In genomic region chr10:108365541-108365940, GRCh38 we compare ENCODE assay signal across 40 cellular contexts.
"Had no signal": no experiment of that assay in that cellular context is flagged by ENCODE, and none has a peak within 500 bp of the region (broad histone marks: within the 10 kb centered on the region; RNA-seq: fewer than 3 reads in every experiment).

No MANE protein-coding gene starts in this region.

- FAIRE-seq: astrocyte, bronchial epithelial cell had no signal

- H3K36me3 ChIP-seq: adrenal gland, ascending aorta, brain microvascular endothelial cell, breast epithelium, cardiac muscle cell had no signal

- H3K9me3 ChIP-seq: adrenal gland, ascending aorta, body of pancreas, breast epithelium had no signal

- ATAC-seq: activated naive CD4-positive, alpha-beta T cell treated with anti-CD3 and anti-CD28 coated beads, Interleukin-2, amount 50 U/mL, for 72 hours; activated naive CD8-positive, alpha-beta T cell treated with anti-CD3 and anti-CD28 coated beads, Interleukin-2, amount 50 U/mL, for 24 hours; activated T-cell treated with anti-CD3 and anti-CD28 coated beads, Interleukin-2, amount 50 U/mL, for 4 hours; activated T-cell treated with anti-CD3 and anti-CD28 coated beads, Interleukin-2, amount 50 U/mL, for 72 hours; activated T-helper 17 cell treated with anti-CD3 and anti-CD28 coated beads, Interleukin-2, amount 50 U/mL, for 72 hours; body of pancreas had no signal

- H3K36me3 Mint-ChIP-seq: activated naive CD4-positive, alpha-beta T cell treated with anti-CD3 and anti-CD28 coated beads, Interleukin-2, amount 10 ng/mL, durations not matched to agents 7 days and 5 days; activated naive CD4-positive, alpha-beta T cell treated with anti-CD3 and anti-CD28 coated beads, Interleukin-2, amount 50 U/mL, for 24 hours; activated naive CD4-positive, alpha-beta T cell treated with anti-CD3 and anti-CD28 coated beads, Interleukin-2, amount 50 U/mL, for 72 hours; activated naive CD8-positive, alpha-beta T cell; activated naive CD8-positive, alpha-beta T cell treated with anti-CD3 and anti-CD28 coated beads for 36 hours; activated naive CD8-positive, alpha-beta T cell treated with anti-CD3 and anti-CD28 coated beads, Interleukin-2, amount 10 ng/mL, durations not matched to agents 7 days and 5 days; brain had no signal

- H3K9me3 Mint-ChIP-seq: activated naive CD4-positive, alpha-beta T cell treated with anti-CD3 and anti-CD28 coated beads, Interleukin-2, amount 50 U/mL, for 24 hours; activated naive CD8-positive, alpha-beta T cell treated with anti-CD3 and anti-CD28 coated beads for 36 hours; activated naive CD8-positive, alpha-beta T cell treated with anti-CD3 and anti-CD28 coated beads, Interleukin-2, amount 10 ng/mL, durations not matched to agents 7 days and 5 days; activated T-helper 1 cell treated with anti-CD3 and anti-CD28 coated beads, Interleukin-12 subunit alpha, Interleukin-12 subunit beta, Interleukin-2, Interleukin-4 antibody, amounts not matched to agents 30 ng/mL and 10 ng/mL and 1 ng/mL, durations not matched to agents 14 hours and 24 hours and 36 hours had no signal

- DNase-seq: activated effector memory CD4-positive, alpha-beta T cell treated with anti-CD3 and anti-CD28 coated beads, Interleukin-2, amount 50 U/mL, for 16 hours; activated effector memory CD4-positive, alpha-beta T cell treated with Interleukin-2 at 50 U/mL for 16 hours; activated gamma-delta T cell; activated gamma-delta T cell treated with Interleukin-2 at 50 U/mL for 16 hours; activated naive CD4-positive, alpha-beta T cell; activated naive CD4-positive, alpha-beta T cell treated with anti-CD3 and anti-CD28 coated beads for 36 hours; activated naive CD4-positive, alpha-beta T cell treated with anti-CD3 and anti-CD28 coated beads, Interleukin-2, amount 10 ng/mL, durations not matched to agents 7 days and 5 days; activated naive CD4-positive, alpha-beta T cell treated with anti-CD3 and anti-CD28 coated beads, Interleukin-2, amount 50 U/mL, for 16 hours; activated naive CD4-positive, alpha-beta T cell treated with Interleukin-2 at 50 U/mL for 16 hours; activated naive CD8-positive, alpha-beta T cell treated with anti-CD3 and anti-CD28 coated beads for 36 hours; activated naive CD8-positive, alpha-beta T cell treated with anti-CD3 and anti-CD28 coated beads, Interleukin-2, amount 10 ng/mL, durations not matched to agents 7 days and 5 days; activated naive CD8-positive, alpha-beta T cell treated with anti-CD3 and anti-CD28 coated beads, Interleukin-2, amount 50 U/mL, for 24 hours; activated T-cell treated with anti-CD3 and anti-CD28 coated beads, Interleukin-2, amount 50 U/mL, for 1 hour; activated T-cell treated with anti-CD3 and anti-CD28 coated beads, Interleukin-2, amount 50 U/mL, for 24 hours; activated T-cell treated with anti-CD3 and anti-CD28 coated beads, Interleukin-2, amount 50 U/mL, for 4 hours; activated T-cell treated with anti-CD3 and anti-CD28 coated beads, Interleukin-2, amount 50 U/mL, for 48 hours; activated T-cell treated with anti-CD3 and anti-CD28 coated beads, Interleukin-2, amount 50 U/mL, for 72 hours; adrenal gland; amniotic stem cell; amygdala; anterior cingulate cortex; aorta; body of pancreas; brain microvascular endothelial cell; caudate nucleus; central memory CD4-positive, alpha-beta T cell; cerebellar nuclear complex had no signal

- H3K27ac ChIP-seq: adrenal gland, ascending aorta, body of pancreas, brain microvascular endothelial cell, breast epithelium, cardiac muscle cell had no signal

- H3K4me3 Mint-ChIP-seq: activated naive CD4-positive, alpha-beta T cell treated with anti-CD3 and anti-CD28 coated beads for 36 hours; activated naive CD4-positive, alpha-beta T cell treated with anti-CD3 and anti-CD28 coated beads, Interleukin-2, amount 10 ng/mL, durations not matched to agents 7 days and 5 days; activated naive CD4-positive, alpha-beta T cell treated with anti-CD3 and anti-CD28 coated beads, Interleukin-2, amount 50 U/mL, for 24 hours; activated naive CD8-positive, alpha-beta T cell; activated naive CD8-positive, alpha-beta T cell treated with anti-CD3 and anti-CD28 coated beads for 36 hours; activated naive CD8-positive, alpha-beta T cell treated with anti-CD3 and anti-CD28 coated beads, Interleukin-2, amount 10 ng/mL, durations not matched to agents 7 days and 5 days; activated naive CD8-positive, alpha-beta T cell treated with anti-CD3 and anti-CD28 coated beads, Interleukin-2, amount 50 U/mL, for 24 hours; activated T-cell treated with anti-CD3 and anti-CD28 coated beads, Interleukin-2, amount 50 U/mL, for 24 hours; activated T-cell treated with anti-CD3 and anti-CD28 coated beads, Interleukin-2, amount 50 U/mL, for 4 hours; activated T-cell treated with anti-CD3 and anti-CD28 coated beads, Interleukin-2, amount 50 U/mL, for 72 hours; activated T-helper 1 cell treated with anti-CD3 and anti-CD28 coated beads, Interleukin-12 subunit alpha, Interleukin-12 subunit beta, Interleukin-2, Interleukin-4 antibody, amounts not matched to agents 30 ng/mL and 10 ng/mL and 1 ng/mL, durations not matched to agents 14 hours and 24 hours and 36 hours; activated T-helper 17 cell treated with anti-CD3 and anti-CD28 coated beads, Interleukin-2, amount 50 U/mL, for 72 hours; brain; central memory CD8-positive, alpha-beta T cell had no signal

- H3K27me3 Mint-ChIP-seq: activated naive CD4-positive, alpha-beta T cell treated with anti-CD3 and anti-CD28 coated beads, Interleukin-2, amount 10 ng/mL, durations not matched to agents 7 days and 5 days; activated naive CD4-positive, alpha-beta T cell treated with anti-CD3 and anti-CD28 coated beads, Interleukin-2, amount 50 U/mL, for 24 hours; activated naive CD8-positive, alpha-beta T cell; activated naive CD8-positive, alpha-beta T cell treated with anti-CD3 and anti-CD28 coated beads for 36 hours; activated naive CD8-positive, alpha-beta T cell treated with anti-CD3 and anti-CD28 coated beads, Interleukin-2, amount 10 ng/mL, durations not matched to agents 7 days and 5 days; activated naive CD8-positive, alpha-beta T cell treated with anti-CD3 and anti-CD28 coated beads, Interleukin-2, amount 50 U/mL, for 24 hours; activated T-cell treated with anti-CD3 and anti-CD28 coated beads, Interleukin-2, amount 50 U/mL, for 24 hours; activated T-helper 17 cell treated with anti-CD3 and anti-CD28 coated beads, Interleukin-2, amount 50 U/mL, for 72 hours; brain; central memory CD8-positive, alpha-beta T cell had no signal

- H3K4me1 Mint-ChIP-seq: activated naive CD4-positive, alpha-beta T cell treated with anti-CD3 and anti-CD28 coated beads, Interleukin-2, amount 10 ng/mL, durations not matched to agents 7 days and 5 days; activated naive CD4-positive, alpha-beta T cell treated with anti-CD3 and anti-CD28 coated beads, Interleukin-2, amount 50 U/mL, for 24 hours; activated naive CD8-positive, alpha-beta T cell treated with anti-CD3 and anti-CD28 coated beads for 36 hours; activated naive CD8-positive, alpha-beta T cell treated with anti-CD3 and anti-CD28 coated beads, Interleukin-2, amount 10 ng/mL, durations not matched to agents 7 days and 5 days; activated naive CD8-positive, alpha-beta T cell treated with anti-CD3 and anti-CD28 coated beads, Interleukin-2, amount 50 U/mL, for 24 hours; activated T-helper 17 cell treated with anti-CD3 and anti-CD28 coated beads, Interleukin-2, amount 50 U/mL, for 72 hours; brain; central memory CD8-positive, alpha-beta T cell had no signal

- H3K27ac Mint-ChIP-seq: activated naive CD4-positive, alpha-beta T cell treated with anti-CD3 and anti-CD28 coated beads for 36 hours; activated naive CD4-positive, alpha-beta T cell treated with anti-CD3 and anti-CD28 coated beads, Interleukin-2, amount 10 ng/mL, durations not matched to agents 7 days and 5 days; activated naive CD4-positive, alpha-beta T cell treated with anti-CD3 and anti-CD28 coated beads, Interleukin-2, amount 50 U/mL, for 24 hours; activated naive CD4-positive, alpha-beta T cell treated with anti-CD3 and anti-CD28 coated beads, Interleukin-2, amount 50 U/mL, for 72 hours; activated naive CD8-positive, alpha-beta T cell; activated naive CD8-positive, alpha-beta T cell treated with anti-CD3 and anti-CD28 coated beads for 36 hours; activated naive CD8-positive, alpha-beta T cell treated with anti-CD3 and anti-CD28 coated beads, Interleukin-2, amount 10 ng/mL, durations not matched to agents 7 days and 5 days; activated naive CD8-positive, alpha-beta T cell treated with anti-CD3 and anti-CD28 coated beads, Interleukin-2, amount 50 U/mL, for 24 hours; activated T-cell treated with anti-CD3 and anti-CD28 coated beads, Interleukin-2, amount 50 U/mL, for 24 hours; activated T-cell treated with anti-CD3 and anti-CD28 coated beads, Interleukin-2, amount 50 U/mL, for 72 hours; activated T-helper 1 cell treated with anti-CD3 and anti-CD28 coated beads, Interleukin-12 subunit alpha, Interleukin-12 subunit beta, Interleukin-2, Interleukin-4 antibody, amounts not matched to agents 30 ng/mL and 10 ng/mL and 1 ng/mL, durations not matched to agents 14 hours and 24 hours and 36 hours; activated T-helper 17 cell treated with anti-CD3 and anti-CD28 coated beads, Interleukin-2, amount 50 U/mL, for 72 hours; activated T-helper 2 cell treated with anti-CD3 and anti-CD28 coated beads, Interferon-gamma antibody, Interleukin-2, Interleukin-4, amounts not matched to agents 10 μg/mL and 5 μg/mL and 100 μg/mL, durations not matched to agents 14 hours and 24 hours and 36 hours; brain had no signal

- H3K4me1 ChIP-seq: adrenal gland, ascending aorta, body of pancreas, breast epithelium had no signal

- H3K4me3 ChIP-seq: adrenal gland, ascending aorta, body of pancreas, breast epithelium, cardiac muscle cell had no signal
